Comparison of ENCODE assay signal across 15 cellular contexts in genomic region chr1:222709700-222710153, GRCh38. TPM values are rescaled to one million over a fixed set of nuclear protein-coding genes. Genes with fewer than 3 reads are reported as not detected.
DNase-seq lines count a peak whose midpoint lies in the region; ATAC-seq, FAIRE-seq and TF ChIP-seq lines count a peak whose summit lies in the region.
"Had no signal": no experiment of that assay in that cellular context is flagged by ENCODE, and none has a peak within 500 bp of the region (broad histone marks: within the 10 kb centered on the region; RNA-seq: fewer than 3 reads in every experiment).

No MANE protein-coding gene starts in this region.

- no peak overlapping the region for H3K27ac ChIP-seq in CD4-positive, alpha-beta memory T cell (ENCODE audit: low read depth, low read length)
- H3K27ac ChIP-seq in astrocyte (ENCODE audit: low read depth, low read length): no peak overlapping the region

- FAIRE-seq in astrocyte (lab: Jason Lieb, UNC): no peak
- no peak for FAIRE-seq in H54 (lab: Jason Lieb, UNC)
- FAIRE-seq: urothelium cell line had no signal

- peak overlapping the region in 6 of 8 donors; percentile 26 to 100 (median 97) for H3K4me3 Mint-ChIP-seq in CD4-positive, alpha-beta memory T cell
- H3K4me3 Mint-ChIP-seq in astrocyte (ENCODE audit: unreplicated experiment) (peak overlapping the region; percentile 97), nephron progenitor cell (peak overlapping the region; percentile 96)

- H3K4me1 Mint-ChIP-seq in CD4-positive, alpha-beta memory T cell: peaks cover 35 to 85% (median 58%) of the 10 kb centered on the region in 4 donors
- H3K4me1 Mint-ChIP-seq in astrocyte (ENCODE audit: low read depth, unreplicated experiment) (peaks cover 14% of the 10 kb centered on the region), nephron progenitor cell (peaks cover 29% of the 10 kb centered on the region)

- peaks cover 0 to 5% (median 0%) of the 10 kb centered on the region in 8 donors for H3K9me3 Mint-ChIP-seq in CD4-positive, alpha-beta memory T cell
- no peaks in the 10 kb centered on the region for H3K9me3 Mint-ChIP-seq in astrocyte (ENCODE audit: unreplicated experiment)
- H3K9me3 Mint-ChIP-seq in nephron progenitor cell: peaks cover 30% of the 10 kb centered on the region

- intact Hi-C loops in CD4-positive, alpha-beta memory T cell (cut with micrococcal nuclease): loop anchor here (10.0 kb wide), 1 partner anchor 1285 kb away; no protein-coding TSS in a partner anchor
- intact Hi-C loops in left ventricle myocardium superior (cut with micrococcal nuclease): no loop called here

- no peaks in the 10 kb centered on the region for H3K9me3 ChIP-seq in CD4-positive, alpha-beta memory T cell (ENCODE audit: control insufficient read depth in 1 of 2, low read length in 2 of 2)
- H3K9me3 ChIP-seq in Loucy (ENCODE audit: insufficient read depth, low read depth, low read length): no peaks in the 10 kb centered on the region
- no peaks in the 10 kb centered on the region for H3K9me3 ChIP-seq in astrocyte (ENCODE audit: insufficient read depth, low read depth, low read length)
- H3K9me3 ChIP-seq: psoas muscle had no signal

- H3K27me3 Mint-ChIP-seq in CD4-positive, alpha-beta memory T cell: no peaks in the 10 kb centered on the region
- no peaks in the 10 kb centered on the region for H3K27me3 Mint-ChIP-seq in astrocyte (ENCODE audit: low read depth, unreplicated experiment)
- H3K27me3 Mint-ChIP-seq in nephron progenitor cell (ENCODE audit: low read depth, poor library complexity): peaks cover 5% of the 10 kb centered on the region

- H3K36me3 Mint-ChIP-seq in CD4-positive, alpha-beta memory T cell: peaks cover 18 to 46% of the 10 kb centered on the region in 2 donors
- H3K36me3 Mint-ChIP-seq in astrocyte (ENCODE audit: low read depth, unreplicated experiment) (peaks cover 3% of the 10 kb centered on the region), nephron progenitor cell (ENCODE audit: low read depth) (peaks cover 49% of the 10 kb centered on the region)

- CTCF ChIA-PET in CD4-positive, alpha-beta memory T cell (lab: Charles Lee; ENCODE audit: partially characterized antibody): no interaction called here

- peak overlapping the region; percentile 87 for H3K9ac ChIP-seq in Loucy (ENCODE audit: low read depth, low read length, poor library complexity, severe bottlenecking)
- no peak overlapping the region for H3K9ac ChIP-seq in astrocyte (ENCODE audit: low read length)

- H2AFZ ChIP-seq in Loucy (ENCODE audit: low read length): no peak overlapping the region
- H2AFZ ChIP-seq in astrocyte (ENCODE audit: low read depth, low read length): no peak overlapping the region

- POLR2A ChIA-PET in CD4-positive, alpha-beta memory T cell (lab: Charles Lee; ENCODE audit: partially characterized antibody): interaction anchor here (4.1 kb wide), 1 partner anchor 11 kb away, joined by 22 read pairs; no protein-coding TSS in a partner anchor

- no peak for TF ChIP-seq CTCF in Loucy (conservative IDR thresholded peaks at IDR 0.05; ENCODE audit: low read length)
- TF ChIP-seq CTCF in astrocyte (IDR thresholded peaks at IDR 0.05; ENCODE audit: insufficient read depth, low read depth, low read length): no peak
- no peak for TF ChIP-seq CTCF in nephron progenitor cell (IDR thresholded peaks at IDR 0.05)

- DNase-seq in CD4-positive, alpha-beta memory T cell: no peak
- DNase-seq in astrocyte (ENCODE audit: low read depth): no peak
- DNase-seq in nephron progenitor cell: no peak
- DNase-seq in H54 (ENCODE audit: insufficient read length, low spot score): no peak
- DNase-seq in MV-4-11 (lab: John Stamatoyannopoulos, UW): no peak
- no peak for DNase-seq in left ventricle myocardium superior
- no peak for DNase-seq in NCI-H1694 treated with DMSO at 0.1 percent for 48 hours (lab: John Stamatoyannopoulos, UW)
- DNase-seq: cortex of kidney, DMS153, NCI-H1436, psoas muscle had no signal

- peaks cover 27% of the 10 kb centered on the region for H3K4me1 ChIP-seq in CD4-positive, alpha-beta memory T cell (ENCODE audit: insufficient read depth, low read length)
- H3K4me1 ChIP-seq in Loucy (ENCODE audit: insufficient read depth, low read length, poor library complexity, severe bottlenecking): peaks cover 20% of the 10 kb centered on the region
- peaks cover 10% of the 10 kb centered on the region for H3K4me1 ChIP-seq in astrocyte (ENCODE audit: insufficient read depth, low read length)

- H3K36me3 ChIP-seq in CD4-positive, alpha-beta memory T cell (ENCODE audit: insufficient read depth, low read length): peaks cover 5% of the 10 kb centered on the region
- no peaks in the 10 kb centered on the region for H3K36me3 ChIP-seq in Loucy (ENCODE audit: insufficient read depth, low read length)
- no peaks in the 10 kb centered on the region for H3K36me3 ChIP-seq in astrocyte (ENCODE audit: insufficient read depth, low read length)

- no peak for ATAC-seq in left ventricle myocardium superior
- ATAC-seq: psoas muscle had no signal

- H4K20me1 ChIP-seq in Loucy (ENCODE audit: insufficient read depth, low read length, poor library complexity, severe bottlenecking) (peaks cover 13% of the 10 kb centered on the region), astrocyte (ENCODE audit: insufficient read depth, low read length) (peaks cover 21% of the 10 kb centered on the region)

- H3K27ac Mint-ChIP-seq in CD4-positive, alpha-beta memory T cell: peak overlapping the region in 4 of 7 donors; percentile 2 to 99 (median 37)
- no peak overlapping the region for H3K27ac Mint-ChIP-seq in astrocyte (ENCODE audit: unreplicated experiment)
- no peak overlapping the region for H3K27ac Mint-ChIP-seq in nephron progenitor cell

- no peaks in the 10 kb centered on the region; the same call in 1 of the 2 replicates for H3F3A ChIP-seq in Loucy (ENCODE audit: low read depth)

- H3K4me2 ChIP-seq in Loucy (ENCODE audit: low read depth, low read length, poor library complexity, severe bottlenecking) (peak overlapping the region; percentile 86), astrocyte (ENCODE audit: low read length) (peak overlapping the region; percentile 86)

- TF ChIP-seq POLR2A in H54 (IDR thresholded peaks at IDR 0.05; ENCODE audit: low read depth, low read length): no peak

- peaks cover 80% of the 10 kb centered on the region for H3K79me2 ChIP-seq in Loucy (ENCODE audit: insufficient read depth, low read length)
- H3K79me2 ChIP-seq in astrocyte (ENCODE audit: insufficient read depth, low read length): peaks cover 85% of the 10 kb centered on the region

- no peaks in the 10 kb centered on the region for H3K9me2 ChIP-seq in Loucy (replicated peaks; ENCODE audit: low read depth, low read length)

- no peak overlapping the region for H3K4me3 ChIP-seq in CD4-positive, alpha-beta memory T cell (ENCODE audit: low read length in 2 of 2)
- peak overlapping the region; percentile 81 for H3K4me3 ChIP-seq in Loucy (ENCODE audit: low read length, poor library complexity, severe bottlenecking)
- H3K4me3 ChIP-seq in astrocyte (ENCODE audit: insufficient read depth, low read depth, low read length): no peak overlapping the region
- H3K4me3 ChIP-seq: lung had no signal

- H3K27me3 ChIP-seq in CD4-positive, alpha-beta memory T cell (ENCODE audit: insufficient read depth, low read length): no peaks in the 10 kb centered on the region
- H3K27me3 ChIP-seq in Loucy (ENCODE audit: insufficient read depth, low read length, poor library complexity, severe bottlenecking) (no peaks in the 10 kb centered on the region), astrocyte (ENCODE audit: insufficient read depth, low read length) (no peaks in the 10 kb centered on the region)

RNA-seq across cellular contexts. Expression of gene AIDA, which starts 2.6 kb away (rescaled TPM):
- 10 to 100 TPM; 60.7 to 64.5 TPM for total RNA-seq in CD4-positive, alpha-beta memory T cell
- 10 to 100 TPM; 35.2 to 37.2 TPM for polyA plus RNA-seq in CD4-positive, alpha-beta memory T cell
- total RNA-seq in astrocyte (86.2 and 86.5 TPM in 2 replicates), left ventricle myocardium superior (52.7 TPM)

RNA-seq across cellular contexts. Expression of gene BROX, which starts 2.6 kb away (rescaled TPM):
- 10 to 100 TPM; 64.6 to 68.3 TPM for total RNA-seq in CD4-positive, alpha-beta memory T cell
- 10 to 100 TPM; 15.6 to 18.5 TPM for polyA plus RNA-seq in CD4-positive, alpha-beta memory T cell
- total RNA-seq in astrocyte (44.7 and 49.5 TPM in 2 replicates), left ventricle myocardium superior (25.4 TPM)

RNA-seq across cellular contexts. Expression of gene FAM177B, which starts 27.3 kb away (rescaled TPM):
- total RNA-seq in CD4-positive, alpha-beta memory T cell: under 1 TPM; 0.30 to 0.79 TPM
- polyA plus RNA-seq in CD4-positive, alpha-beta memory T cell: under 1 TPM in 1 of 2 donors, not detected in 1; 0.30 TPM
- total RNA-seq in astrocyte: not detected in 2 replicates
- total RNA-seq in left ventricle myocardium superior: not detected
- total RNA-seq: HT-29, psoas muscle had no signal

Comparison
In these comparisons a context has a peak if more than half of its experiments do, and no peak if none do; other contexts are left out.
1. H3K27ac Mint-ChIP-seq: peak in CD4-positive, alpha-beta memory T cell (4 of 7); none in astrocyte (single experiment) and nephron progenitor cell (single experiment).
2. Peak in every context shown above with its lines, with median percentiles within 50 percentile points of each other: H3K4me3 Mint-ChIP-seq.